Comparison of ENCODE assay signal across 14 cellular contexts in genomic region chr17:45030733-45031132, GRCh38. TPM values are rescaled to one million over a fixed set of nuclear protein-coding genes. Genes with fewer than 3 reads are reported as not detected.
DNase-seq lines count a peak whose midpoint lies in the region; ATAC-seq, FAIRE-seq and TF ChIP-seq lines count a peak whose summit lies in the region.
"Had no signal": no experiment of that assay in that cellular context is flagged by ENCODE, and none has a peak within 500 bp of the region (broad histone marks: within the 10 kb centered on the region; RNA-seq: fewer than 3 reads in every experiment).

No MANE protein-coding gene starts in this region.

- DNase-seq in IMR-90 = no peak
- no peak for DNase-seq in K562 (ENCODE audit: extremely low read depth in 1 of 4, low spot score in 3 of 4)
- no peak for DNase-seq in right lobe of liver
- DNase-seq in stimulated activated CD8-positive, alpha-beta memory T cell treated with anti-CD3 and anti-CD28 coated beads, Interleukin-4, amount 100 ng/mL, for 48 hours = no peak
- no peak for DNase-seq in NCI-H510A treated with DMSO at 0.1 percent for 48 hours (lab: John Stamatoyannopoulos, UW)
- DNase-seq: ACHN; CD4-positive, alpha-beta memory T cell; DMS79; GOT3; H9 had no signal

- H3K56ac ChIP-seq in IMR-90 (ENCODE audit: extremely low read depth, insufficient read depth, low read length) = no peak overlapping the region

- H4K5ac ChIP-seq in IMR-90 (ENCODE audit: low read depth, low read length) = no peak overlapping the region

- no peak overlapping the region; the same call in 1 of the 2 replicates for H3K18ac ChIP-seq in IMR-90 (ENCODE audit: low read depth, low read length)

- H3K79me2 ChIP-seq in K562 (ENCODE audit: control insufficient read depth, insufficient read depth, low read length) = no peaks in the 10 kb centered on the region

- H2BK120ac ChIP-seq in IMR-90 (ENCODE audit: low read depth, low read length) = peak overlapping the region; percentile 32; the same call in 1 of the 2 replicates

- TF ChIP-seq RAD21 in IMR-90 (IDR thresholded peaks at IDR 0.05; ENCODE audit: low read length) (no peak), K562 (CRISPR knock-in tag; conservative IDR thresholded peaks at IDR 0.05 in 1 of 2, IDR thresholded peaks at IDR 0.05 in 1 of 2) (no peak)

- no peak for FAIRE-seq in K562 (lab: Jason Lieb, UNC)
- FAIRE-seq: HTR-8/SVneo had no signal

- in situ Hi-C loops in IMR-90 (cut with MboI; ENCODE audit: low sequenced_read_pairs) (no loop called here), K562 (cut with MboI) (no loop called here)

- H3K4me2 ChIP-seq in BLaER1 = peak overlapping the region; percentile 63; the same call in 1 of the 2 replicates
- no peak overlapping the region for H3K4me2 ChIP-seq in IMR-90 (ENCODE audit: low read depth, low read length)
- 0 out of 2 replicates have a peak overlapping the region, but pooled peaks have one; percentile 53 for H3K4me2 ChIP-seq in K562 (ENCODE audit: insufficient read depth, low read length)

- peaks cover 6% of the 10 kb centered on the region; the same call in 1 of the 2 replicates for H3K9me1 ChIP-seq in IMR-90 (ENCODE audit: insufficient read depth, low read length)
- peaks cover 6% of the 10 kb centered on the region for H3K9me1 ChIP-seq in K562 (ENCODE audit: control insufficient read depth, insufficient read depth, low read length)

- ATAC-seq in IMR-90 (ENCODE audit: low read depth) = no peak
- no peak for ATAC-seq in K562
- ATAC-seq in right lobe of liver = peak; percentile 65 to 80 (median 68)
- no peak for ATAC-seq in GM19397 (IDR thresholded peaks at IDR 0.05; ENCODE audit: unreplicated experiment)

- H4K20me1 ChIP-seq in BLaER1 (peaks cover 45% of the 10 kb centered on the region), IMR-90 (ENCODE audit: insufficient read depth, low read length) (peaks cover 8% of the 10 kb centered on the region; the same call in 1 of the 2 replicates), K562 (replicated peaks; ENCODE audit: control insufficient read depth, insufficient read depth, low read length) (no peaks in the 10 kb centered on the region)

- H4K8ac ChIP-seq in IMR-90 (ENCODE audit: low read depth in 2 of 2, low read length in 2 of 2) = no peak overlapping the region

- H2BK20ac ChIP-seq in IMR-90 (ENCODE audit: low read depth, low read length) = peak overlapping the region; percentile 34; the same call in 1 of the 2 replicates

- H3K9me3 ChIP-seq in BLaER1 (no peaks in the 10 kb centered on the region), IMR-90 (ENCODE audit: control insufficient read depth, insufficient read depth, low read length) (no peaks in the 10 kb centered on the region), K562 (replicated peaks; ENCODE audit: control insufficient read depth, insufficient read depth, low read depth, low read length) (no peaks in the 10 kb centered on the region), right lobe of liver (no peaks in the 10 kb centered on the region)

- H3K4me3 ChIP-seq in BLaER1 (no peak overlapping the region), IMR-90 (ENCODE audit: insufficient read depth, low read depth, low read length) (no peak overlapping the region), K562 (no peak overlapping the region), right lobe of liver (no peak overlapping the region)

- CTCF ChIA-PET in IMR-90 (lab: Yijun Ruan, JAX) = no interaction called here
- CTCF ChIA-PET in K562 (lab: Yijun Ruan, JAX; ENCODE audit: low intra/inter-chr PET ratio) = no interaction called here

- no peak overlapping the region; the same call in 1 of the 2 replicates for H3K27ac ChIP-seq in BLaER1
- H3K27ac ChIP-seq in IMR-90 (ENCODE audit: insufficient read depth, low read length) = peak overlapping the region; percentile 23; the same call in 1 of the 2 replicates
- H3K27ac ChIP-seq in K562 (ENCODE audit: extremely low read depth, low read depth, low read length) = peak overlapping the region; percentile 72; the same call in 1 of the 3 replicates
- no peak overlapping the region for H3K27ac ChIP-seq in right lobe of liver
- H3K27ac ChIP-seq: C4-2B had no signal

- no peak overlapping the region for H3K9ac ChIP-seq in BLaER1
- H3K9ac ChIP-seq in IMR-90 (ENCODE audit: low read depth, low read length) = no peak overlapping the region
- H3K9ac ChIP-seq in K562 (ENCODE audit: insufficient read depth in 1 of 2, low read depth in 2 of 2, low read length in 2 of 2) = peak overlapping the region in 1 of 2 experiments; percentile 48; a peak in 1 of 4 replicates

- no peak overlapping the region for H3K23ac ChIP-seq in IMR-90 (ENCODE audit: low read depth, low read length)

- TF ChIP-seq CTCF in IMR-90 (conservative IDR thresholded peaks at IDR 0.05; ENCODE audit: low read depth, low read length) (no peak), K562 (IDR thresholded peaks at IDR 0.05 in 2 of 3, conservative IDR thresholded peaks at IDR 0.05 in 1 of 3; ENCODE audit: insufficient read depth in 2 of 3, low read depth in 1 of 3, low read length in 3 of 3) (no peak), right lobe of liver (IDR thresholded peaks at IDR 0.05) (no peak)

- H4K91ac ChIP-seq in IMR-90 (ENCODE audit: insufficient read depth, low read depth, low read length) = no peak overlapping the region

- H3K4me1 ChIP-seq in BLaER1 (peaks cover 44% of the 10 kb centered on the region), IMR-90 (ENCODE audit: control insufficient read depth, insufficient read depth, low read length) (peaks cover 17% of the 10 kb centered on the region; the same call in 1 of the 2 replicates), K562 (replicated peaks in 1 of 2; ENCODE audit: control insufficient read depth in 2 of 2, insufficient read depth in 2 of 2, low read length in 2 of 2) (peaks cover 20 to 26% of the 10 kb centered on the region in 2 experiments), right lobe of liver (peaks cover 0 to 12% (median 4%) of the 10 kb centered on the region in 4 donors)

- dilution Hi-C loops in IMR-90 (cut with HindIII; ENCODE audit: low sequenced_read_pairs, unreplicated experiment) = no loop called here

- H3K36me3 ChIP-seq in BLaER1 = peaks cover 86% of the 10 kb centered on the region
- H3K36me3 ChIP-seq in IMR-90 (ENCODE audit: control insufficient read depth, insufficient read depth, low read length) = peaks cover 49% of the 10 kb centered on the region
- peaks cover 62% of the 10 kb centered on the region for H3K36me3 ChIP-seq in K562 (ENCODE audit: control insufficient read depth, insufficient read depth, low read length)
- peaks cover 0 to 16% (median 0%) of the 10 kb centered on the region in 4 donors for H3K36me3 ChIP-seq in right lobe of liver

- no peak overlapping the region for H3K4ac ChIP-seq in IMR-90 (ENCODE audit: low read depth, low read length)

- TF ChIP-seq POLR2A in IMR-90 (IDR thresholded peaks at IDR 0.05; ENCODE audit: low read depth, low read length) = no peak
- no peak for TF ChIP-seq POLR2A in K562 (conservative IDR thresholded peaks at IDR 0.05)
- no peak for TF ChIP-seq POLR2A in right lobe of liver (IDR thresholded peaks at IDR 0.05)

- 88% methylated on average over 2 of the region's 6 CpGs; no CpG with 5 or more reads in 1 of the 2 experiments for WGBS in IMR-90 (ENCODE audit: extremely low coverage in 2 of 2, insufficient read length in 1 of 2), 2 experiments
- WGBS in K562 (ENCODE audit: insufficient coverage, low coverage, missing lambda C conversion rate) = 68% methylated on average over 6 of the region's 6 CpGs
- 40% methylated on average over 1 of the region's 6 CpGs for WGBS in right lobe of liver (ENCODE audit: insufficient coverage, low coverage, low lambda C conversion rate, missing lambda C conversion rate)

- BruUV-seq in IMR-90 (replicated peaks; lab: Mats Ljungman, UMichigan) = no TSS peak
- no TSS peak for BruUV-seq in K562 (replicated peaks; lab: Mats Ljungman, UMichigan)

- H3K79me1 ChIP-seq in IMR-90 (ENCODE audit: low read depth in 1 of 2, low read length in 2 of 2) = peaks cover 2 to 23% of the 10 kb centered on the region in 2 experiments; a peak in 2 of 4 replicates

- no peak overlapping the region for H2AK9ac ChIP-seq in IMR-90 (replicated peaks; ENCODE audit: low read depth, low read length, poor library complexity)

- POLR2A ChIA-PET in IMR-90 (lab: Charles Lee; ENCODE audit: unreplicated experiment) (no interaction called here), K562 (lab: Yijun Ruan, JAX) (no interaction called here)

- TF ChIP-seq EP300 in K562 (IDR thresholded peaks at IDR 0.05; ENCODE audit: low read length) = no peak

- intact Hi-C loops in IMR-90 (cut with micrococcal nuclease) = no loop called here
- intact Hi-C loops in K562 (cut with micrococcal nuclease) = no loop called here
- intact Hi-C loops in right lobe of liver (cut with DNase I) = loop anchor here (5.0 to 10.0 kb wide), 2 partner anchors 72 to 74 kb away; no protein-coding TSS in a partner anchor

- H3K14ac ChIP-seq in IMR-90 (replicated peaks; ENCODE audit: low read depth, low read length) = peak overlapping the region; percentile 41; the same call in 1 of the 2 replicates

- no peak overlapping the region for H2BK15ac ChIP-seq in IMR-90 (ENCODE audit: low read depth, low read length)

- H3K27me3 ChIP-seq in BLaER1 = no peaks in the 10 kb centered on the region
- no peaks in the 10 kb centered on the region for H3K27me3 ChIP-seq in IMR-90 (ENCODE audit: control insufficient read depth, insufficient read depth, low read length)
- H3K27me3 ChIP-seq in K562 (ENCODE audit: control insufficient read depth in 2 of 2, insufficient read depth in 2 of 2, low read length in 2 of 2) = no peaks in the 10 kb centered on the region
- no peaks in the 10 kb centered on the region for H3K27me3 ChIP-seq in right lobe of liver

- H2AFZ ChIP-seq in IMR-90 (replicated peaks; ENCODE audit: low read length, poor library complexity) (no peak overlapping the region), K562 (ENCODE audit: low read depth, low read length) (no peak overlapping the region)

- no peak overlapping the region; the same call in 1 of the 2 replicates for H2AK5ac ChIP-seq in IMR-90 (ENCODE audit: low read depth, low read length)

- no peak overlapping the region for H2BK5ac ChIP-seq in IMR-90 (ENCODE audit: low read depth, low read length, poor library complexity, severe bottlenecking)

RNA-seq across cellular contexts. Expression of gene DCAKD, which starts 20.7 kb away (rescaled TPM):
- total RNA-seq in IMR-90 (2012; rRNA removed) (42.5 and 47.9 TPM in 2 replicates), K562 (2014; rRNA removed) (26.1 and 43.3 TPM in 2 replicates), K562 (2014; rRNA removed; fragmentation: Illumina TruSeq; extraction: Trizol) (15.3 and 17.4 TPM in 2 replicates), K562 (2015; rRNA removed; fragmentation: Illumina TruSeq; extraction: Trizol) (26.2 and 26.5 TPM in 2 replicates), K562 (2021) (35.5 and 39.8 TPM in 2 replicates), right lobe of liver (10 to 100 TPM; 13.2 to 20.6 (median 16.6) TPM)
- polyA plus RNA-seq in IMR-90 (2012; rRNA removed) (31.3 and 32.3 TPM in 2 replicates), K562 (2011; rRNA removed) (14.4 and 28.6 TPM in 2 replicates), K562 (2014; fragmentation: Illumina TruSeq; extraction: Trizol) (21.4 and 27.7 TPM in 2 replicates), K562 (2014; fragmentation: Nextera tagmentation; extraction: Ambion mirVana) (1 to 10 TPM; 7.9 to 9.6 TPM), K562 (2014; rRNA removed) (23.5 and 24.8 TPM in 2 replicates)
- 24.2 and 46.9 TPM in 2 replicates for polyA plus RNA-seq in IMR-90 (2012; cell fraction: cytosol; rRNA removed)
- 30.5 and 63.2 TPM in 2 replicates for polyA plus RNA-seq in IMR-90 (2012; cell fraction: nucleus; rRNA removed; ENCODE audit: low replicate concordance)
- 25.9 and 66.5 TPM in 2 replicates for total RNA-seq in K562 (2011; cell fraction: chromatin; rRNA removed; ENCODE audit: low replicate concordance)
- 45.1 and 50.5 TPM in 2 replicates for total RNA-seq in K562 (2011; cell fraction: nucleolus; rRNA removed)
- total RNA-seq in K562 (2011; cell fraction: nucleoplasm; rRNA removed) = 43.3 and 55.3 TPM in 2 replicates
- 41.8 and 53.1 TPM in 2 replicates for polyA plus RNA-seq in K562 (2011; cell fraction: cytosol; rRNA removed)
- polyA plus RNA-seq in K562 (2011; cell fraction: nucleus; rRNA removed) = 36.7 and 47.4 TPM in 2 replicates
- 35.0 and 52.4 TPM in 2 replicates for polyA plus RNA-seq in K562 (2012)
- 22.1 and 31.4 TPM in 2 replicates for polyA minus RNA-seq in K562 (2011; rRNA and poly(A)+ RNA removed)
- 42.1 and 46.3 TPM in 2 replicates for polyA minus RNA-seq in K562 (2011; cell fraction: cytosol; rRNA and poly(A)+ RNA removed)
- polyA minus RNA-seq in K562 (2011; cell fraction: nucleus; rRNA and poly(A)+ RNA removed) = 16.8 and 23.1 TPM in 2 replicates

RNA-seq across cellular contexts. Expression of gene NMT1, which starts 30.4 kb away (rescaled TPM):
- total RNA-seq in IMR-90 (2012; rRNA removed) = 57.5 and 60.6 TPM in 2 replicates
- polyA plus RNA-seq in IMR-90 (2012; rRNA removed) = 36.0 and 38.0 TPM in 2 replicates
- 21.3 and 29.7 TPM in 2 replicates for polyA plus RNA-seq in IMR-90 (2012; cell fraction: cytosol; rRNA removed)
- polyA plus RNA-seq in IMR-90 (2012; cell fraction: nucleus; rRNA removed; ENCODE audit: low replicate concordance) = 26.3 and 44.4 TPM in 2 replicates
- 146 and 215 TPM in 2 replicates for total RNA-seq in K562 (2011; cell fraction: chromatin; rRNA removed; ENCODE audit: low replicate concordance)
- total RNA-seq in K562 (2011; cell fraction: nucleolus; rRNA removed) = 112 and 131 TPM in 2 replicates
- 122 and 132 TPM in 2 replicates for total RNA-seq in K562 (2011; cell fraction: nucleoplasm; rRNA removed)
- 116 and 117 TPM in 2 replicates for total RNA-seq in K562 (2014; rRNA removed)
- total RNA-seq in K562 (2014; rRNA removed; fragmentation: Illumina TruSeq; extraction: Trizol) = 105 and 140 TPM in 2 replicates
- 402 and 569 TPM in 2 replicates for total RNA-seq in K562 (2015; rRNA removed; fragmentation: Illumina TruSeq; extraction: Trizol)
- 213 and 214 TPM in 2 replicates for total RNA-seq in K562 (2021)
- 115 and 126 TPM in 2 replicates for polyA plus RNA-seq in K562 (2011; rRNA removed)
- 52.9 and 59.1 TPM in 2 replicates for polyA plus RNA-seq in K562 (2011; cell fraction: cytosol; rRNA removed)
- polyA plus RNA-seq in K562 (2011; cell fraction: nucleus; rRNA removed) = 165 and 192 TPM in 2 replicates
- polyA plus RNA-seq in K562 (2012) = 120 and 129 TPM in 2 replicates
- 205 and 323 TPM in 2 replicates for polyA plus RNA-seq in K562 (2014; fragmentation: Illumina TruSeq; extraction: Trizol)
- 100 to 1,000 TPM; 297 to 332 TPM for polyA plus RNA-seq in K562 (2014; fragmentation: Nextera tagmentation; extraction: Ambion mirVana)
- 86.7 and 116 TPM in 2 replicates for polyA plus RNA-seq in K562 (2014; rRNA removed)
- 85.9 and 107 TPM in 2 replicates for polyA minus RNA-seq in K562 (2011; rRNA and poly(A)+ RNA removed)
- 222 and 388 TPM in 2 replicates for polyA minus RNA-seq in K562 (2011; cell fraction: cytosol; rRNA and poly(A)+ RNA removed)
- 42.5 and 94.9 TPM in 2 replicates for polyA minus RNA-seq in K562 (2011; cell fraction: nucleus; rRNA and poly(A)+ RNA removed)
- 10 to 100 TPM; 50.8 to 76.7 (median 72.0) TPM for total RNA-seq in right lobe of liver

Comparison
In these comparisons a context has a peak if more than half of its experiments do, and no peak if none do; other contexts are left out.
1. H3K27ac ChIP-seq: peak in IMR-90 (single experiment) and K562 (single experiment); none in BLaER1 (single experiment) and right lobe of liver (0 of 3).
2. ATAC-seq: peak in right lobe of liver (4 of 4); none in IMR-90 (single experiment), K562 (single experiment) and GM19397 (single experiment).
3. intact Hi-C loops: an anchor here in right lobe of liver (5.0 to 10.0 kb wide); none called in IMR-90 and K562.